9 cellular contexts compared by ENCODE assay signal in genomic region chrX:42131856-42132255, GRCh38.
"Had no signal": no experiment of that assay in that cellular context is flagged by ENCODE, and none has a peak within 500 bp of the region (broad histone marks: within the 10 kb centered on the region; RNA-seq: fewer than 3 reads in every experiment).

No MANE protein-coding gene starts in this region.

- H3K4me1 ChIP-seq: suprapubic skin had no signal

- H3K36me3 ChIP-seq: suprapubic skin had no signal

- H3K9me3 ChIP-seq: suprapubic skin had no signal

- DNase-seq: activated CD4-positive, CD25-positive, alpha-beta regulatory T cell treated with anti-CD3 and anti-CD28 coated beads, Interleukin-2, amount 50 U/mL, for 72 hours; activated naive CD4-positive, alpha-beta T cell treated with anti-CD3 and anti-CD28 coated beads for 36 hours; activated naive CD8-positive, alpha-beta T cell treated with anti-CD3 and anti-CD28 coated beads, Interleukin-2, amount 50 U/mL, for 24 hours; aorta; left cardiac atrium; naive thymus-derived CD4-positive, alpha-beta T cell; stimulated activated naive CD8-positive, alpha-beta T cell treated with anti-CD3 and anti-CD28 coated beads, Interleukin-15, Interleukin-2, amounts not matched to agents 100 U/mL and 50 U/mL, for 24 hours; trophoblast cell had no signal

- ATAC-seq: activated naive CD8-positive, alpha-beta T cell treated with anti-CD3 and anti-CD28 coated beads, Interleukin-2, amount 50 U/mL, for 24 hours; naive thymus-derived CD4-positive, alpha-beta T cell; stimulated activated naive CD8-positive, alpha-beta T cell treated with anti-CD3 and anti-CD28 coated beads, Interleukin-15, Interleukin-2, amounts not matched to agents 100 U/mL and 50 U/mL, for 24 hours had no signal

- H3K27me3 ChIP-seq: suprapubic skin had no signal

- H3K4me3 ChIP-seq: suprapubic skin had no signal
